ENCODE assay signal across 8 cellular contexts in genomic region chr13:44306401-44307192, GRCh38.
DNase-seq lines count a peak whose midpoint lies in the region; TF ChIP-seq lines count a peak whose summit lies in the region.

No MANE protein-coding gene starts in this region.

- POLR2A ChIA-PET in AG04449 (lab: Yijun Ruan, JAX), result interaction anchor here (0.6 kb wide), 1 partner anchor 128 kb away, joined by 3 read pairs; no protein-coding TSS in a partner anchor

- H3K4me3 ChIP-seq in AG04449 (ENCODE audit: low read depth, low read length) (peak overlapping the region; percentile 10; the same call in 1 of the 2 replicates), ascending aorta (no peak overlapping the region), iPS-20b (ENCODE audit: low read length) (peak overlapping the region; percentile 60), skeletal muscle tissue (ENCODE audit: low read length in 3 of 3) (no peak overlapping the region)

- H3K27me3 ChIP-seq in ascending aorta (no peaks in the 10 kb centered on the region), iPS-20b (ENCODE audit: insufficient read depth, low read length) (peaks cover 78% of the 10 kb centered on the region), skeletal muscle tissue (ENCODE audit: control insufficient read depth in 3 of 3, insufficient read depth in 3 of 3, low read length in 3 of 3) (no peaks in the 10 kb centered on the region)

- DNase-seq in AG04449 (ENCODE audit: low read depth, low spot score) (no peak), HS-5 (ENCODE audit: low read depth) (peak; percentile 68), ascending aorta (ENCODE audit: low spot score in 2 of 2) (peak; percentile 38 to 90), SKM-1 (lab: John Stamatoyannopoulos, UW; ENCODE audit: unreplicated experiment) (no peak), occipital lobe (lab: John Stamatoyannopoulos, UW) (no peak), posterior vena cava (ENCODE audit: low spot score) (no peak)

- CTCF ChIA-PET in AG04449 (lab: Yijun Ruan, JAX), result interaction anchor here (1.2 kb wide), 1 partner anchor 17 kb away, joined by 3 read pairs; no protein-coding TSS in a partner anchor

- TF ChIP-seq CTCF in AG04449 (IDR thresholded peaks at IDR 0.05; ENCODE audit: insufficient read depth, low read length, missing control alignments) (no peak), ascending aorta (IDR thresholded peaks at IDR 0.05) (no peak)

- H3K4me1 ChIP-seq in ascending aorta, result peaks cover 35 to 62% of the 10 kb centered on the region in 2 donors
- peaks cover 19% of the 10 kb centered on the region for H3K4me1 ChIP-seq in iPS-20b (ENCODE audit: insufficient read depth, low read length)
- H3K4me1 ChIP-seq in skeletal muscle tissue (ENCODE audit: control insufficient read depth in 3 of 3, insufficient read depth in 3 of 3, low read length in 3 of 3), result peaks cover 41 to 57% (median 48%) of the 10 kb centered on the region in 3 donors

- intact Hi-C loops in ascending aorta (cut with DNase I), result loop anchor here (5.0 kb wide), 1 partner anchor 56 kb away; no protein-coding TSS in a partner anchor
- intact Hi-C loops in posterior vena cava (cut with DNase I), result no loop called here

- peak overlapping the region; percentile 49; the same call in 1 of the 2 replicates for H3K9ac ChIP-seq in iPS-20b (ENCODE audit: low read depth, low read length)
- peak overlapping the region in 2 of 3 donors; percentile 48 to 51 for H3K9ac ChIP-seq in skeletal muscle tissue (ENCODE audit: low read depth in 1 of 3, low read length in 3 of 3)

- H3K9me3 ChIP-seq in ascending aorta, result no peaks in the 10 kb centered on the region
- H3K9me3 ChIP-seq in iPS-20b (ENCODE audit: insufficient read depth, low read depth, low read length), result no peaks in the 10 kb centered on the region
- no peaks in the 10 kb centered on the region for H3K9me3 ChIP-seq in skeletal muscle tissue (ENCODE audit: control insufficient read depth in 3 of 3, low read length in 3 of 3)

- peak overlapping the region; percentile 88 to 90 for H3K27ac ChIP-seq in ascending aorta
- H3K27ac ChIP-seq in iPS-20b (ENCODE audit: low read length), result no peak overlapping the region
- peak overlapping the region; percentile 71 for H3K27ac ChIP-seq in skeletal muscle tissue (ENCODE audit: low read depth, low read length)

- H3K36me3 ChIP-seq in ascending aorta (no peaks in the 10 kb centered on the region), iPS-20b (ENCODE audit: insufficient read depth, low read depth, low read length) (no peaks in the 10 kb centered on the region), skeletal muscle tissue (ENCODE audit: control insufficient read depth in 3 of 3, insufficient read depth in 3 of 3, low read length in 3 of 3) (no peaks in the 10 kb centered on the region)

Comparison
In these comparisons a context has a peak if more than half of its experiments do, and no peak if none do; other contexts are left out.
1. DNase-seq: peak in HS-5 (single experiment) and ascending aorta (2 of 2); none in AG04449 (single experiment), SKM-1 (single experiment), occipital lobe (single experiment) and posterior vena cava (single experiment).
2. H3K4me3 ChIP-seq: peak in AG04449 (single experiment) and iPS-20b (single experiment); none in ascending aorta (0 of 2) and skeletal muscle tissue (0 of 3).